In the genomic region with DNA sequence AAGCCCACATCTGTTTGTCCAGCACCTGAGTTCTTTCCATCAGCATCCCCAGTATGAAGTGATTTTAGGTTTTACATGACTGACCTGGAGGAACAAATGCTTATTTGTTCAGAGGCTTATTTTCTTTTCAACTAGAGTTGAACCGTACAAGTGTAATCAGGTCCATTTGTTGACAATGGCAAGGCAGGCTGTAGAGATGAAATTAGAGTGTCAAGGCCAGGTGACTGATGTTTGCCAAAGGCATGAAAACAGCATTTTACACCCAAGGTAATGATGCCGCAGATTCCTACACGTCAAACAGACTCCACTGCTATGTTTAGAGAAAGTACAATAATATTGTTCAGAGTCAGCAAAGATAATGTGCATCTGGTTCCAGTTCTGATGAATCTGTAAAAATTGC, we compare ENCODE assay signal across 1 cellular context.
TF ChIP-seq lines count a peak whose summit lies in the region.

No MANE protein-coding gene starts in this region.

TF ChIP-seq in HepG2, 621 proteins besides CTCF, POLR2A, EP300 and RAD21 (continued from another document and continues in another):
- TF ChIP-seq FOXP1 (IDR thresholded peaks at IDR 0.05) (0 out of 2 replicates have a peak, but pooled peaks have one; percentile 18), FOXP1 (CRISPR knock-in tag; IDR thresholded peaks at IDR 0.05) (peak; percentile 93), AKAP8 (CRISPR knock-in tag; IDR thresholded peaks at IDR 0.05) (no peak), ZSCAN31 (CRISPR knock-in tag; IDR thresholded peaks at IDR 0.05; ENCODE audit: low read depth) (no peak), ZNF607 (CRISPR knock-in tag; IDR thresholded peaks at IDR 0.05; ENCODE audit: borderline replicate concordance) (no peak), PAX8 (CRISPR knock-in tag; IDR thresholded peaks at IDR 0.05; ENCODE audit: borderline replicate concordance) (no peak), MIXL1 (CRISPR knock-in tag; IDR thresholded peaks at IDR 0.05) (peak; percentile 93), HNRNPK (IDR thresholded peaks at IDR 0.05; ENCODE audit: low read depth, low read length, poor library complexity, severe bottlenecking) (no peak), KAT2B (IDR thresholded peaks at IDR 0.05; ENCODE audit: borderline replicate concordance, low read depth, low read length) (no peak), NR2F6 (IDR thresholded peaks at IDR 0.05) (peak; percentile 84), NR2F6 (CRISPR knock-in tag; IDR thresholded peaks at IDR 0.05) (peak; percentile 85), MAF1 (CRISPR knock-in tag; IDR thresholded peaks at IDR 0.05; ENCODE audit: borderline replicate concordance) (no peak), ZNF747 (CRISPR knock-in tag; IDR thresholded peaks at IDR 0.05; ENCODE audit: borderline replicate concordance) (no peak), ZNF101 (CRISPR knock-in tag; IDR thresholded peaks at IDR 0.05; ENCODE audit: borderline replicate concordance, low read depth) (no peak), ZKSCAN8 (CRISPR knock-in tag; IDR thresholded peaks at IDR 0.05; ENCODE audit: borderline replicate concordance) (no peak), ATF1 (CRISPR knock-in tag; IDR thresholded peaks at IDR 0.05) (0 out of 2 replicates have a peak, but pooled peaks have one; percentile 17), PAWR (CRISPR knock-in tag; IDR thresholded peaks at IDR 0.05; ENCODE audit: borderline replicate concordance) (no peak), ZNF567 (CRISPR knock-in tag; IDR thresholded peaks at IDR 0.05; ENCODE audit: borderline replicate concordance) (no peak)
- TF ChIP-seq, protein P1, sequence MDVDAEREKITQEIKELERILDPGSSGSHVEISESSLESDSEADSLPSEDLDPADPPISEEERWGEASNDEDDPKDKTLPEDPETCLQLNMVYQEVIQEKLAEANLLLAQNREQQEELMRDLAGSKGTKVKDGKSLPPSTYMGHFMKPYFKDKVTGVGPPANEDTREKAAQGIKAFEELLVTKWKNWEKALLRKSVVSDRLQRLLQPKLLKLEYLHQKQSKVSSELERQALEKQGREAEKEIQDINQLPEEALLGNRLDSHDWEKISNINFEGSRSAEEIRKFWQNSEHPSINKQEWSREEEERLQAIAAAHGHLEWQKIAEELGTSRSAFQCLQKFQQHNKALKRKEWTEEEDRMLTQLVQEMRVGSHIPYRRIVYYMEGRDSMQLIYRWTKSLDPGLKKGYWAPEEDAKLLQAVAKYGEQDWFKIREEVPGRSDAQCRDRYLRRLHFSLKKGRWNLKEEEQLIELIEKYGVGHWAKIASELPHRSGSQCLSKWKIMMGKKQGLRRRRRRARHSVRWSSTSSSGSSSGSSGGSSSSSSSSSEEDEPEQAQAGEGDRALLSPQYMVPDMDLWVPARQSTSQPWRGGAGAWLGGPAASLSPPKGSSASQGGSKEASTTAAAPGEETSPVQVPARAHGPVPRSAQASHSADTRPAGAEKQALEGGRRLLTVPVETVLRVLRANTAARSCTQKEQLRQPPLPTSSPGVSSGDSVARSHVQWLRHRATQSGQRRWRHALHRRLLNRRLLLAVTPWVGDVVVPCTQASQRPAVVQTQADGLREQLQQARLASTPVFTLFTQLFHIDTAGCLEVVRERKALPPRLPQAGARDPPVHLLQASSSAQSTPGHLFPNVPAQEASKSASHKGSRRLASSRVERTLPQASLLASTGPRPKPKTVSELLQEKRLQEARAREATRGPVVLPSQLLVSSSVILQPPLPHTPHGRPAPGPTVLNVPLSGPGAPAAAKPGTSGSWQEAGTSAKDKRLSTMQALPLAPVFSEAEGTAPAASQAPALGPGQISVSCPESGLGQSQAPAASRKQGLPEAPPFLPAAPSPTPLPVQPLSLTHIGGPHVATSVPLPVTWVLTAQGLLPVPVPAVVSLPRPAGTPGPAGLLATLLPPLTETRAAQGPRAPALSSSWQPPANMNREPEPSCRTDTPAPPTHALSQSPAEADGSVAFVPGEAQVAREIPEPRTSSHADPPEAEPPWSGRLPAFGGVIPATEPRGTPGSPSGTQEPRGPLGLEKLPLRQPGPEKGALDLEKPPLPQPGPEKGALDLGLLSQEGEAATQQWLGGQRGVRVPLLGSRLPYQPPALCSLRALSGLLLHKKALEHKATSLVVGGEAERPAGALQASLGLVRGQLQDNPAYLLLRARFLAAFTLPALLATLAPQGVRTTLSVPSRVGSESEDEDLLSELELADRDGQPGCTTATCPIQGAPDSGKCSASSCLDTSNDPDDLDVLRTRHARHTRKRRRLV (CRISPR knock-in tag; IDR thresholded peaks at IDR 0.05), result no peak
- TF ChIP-seq, protein P2, sequence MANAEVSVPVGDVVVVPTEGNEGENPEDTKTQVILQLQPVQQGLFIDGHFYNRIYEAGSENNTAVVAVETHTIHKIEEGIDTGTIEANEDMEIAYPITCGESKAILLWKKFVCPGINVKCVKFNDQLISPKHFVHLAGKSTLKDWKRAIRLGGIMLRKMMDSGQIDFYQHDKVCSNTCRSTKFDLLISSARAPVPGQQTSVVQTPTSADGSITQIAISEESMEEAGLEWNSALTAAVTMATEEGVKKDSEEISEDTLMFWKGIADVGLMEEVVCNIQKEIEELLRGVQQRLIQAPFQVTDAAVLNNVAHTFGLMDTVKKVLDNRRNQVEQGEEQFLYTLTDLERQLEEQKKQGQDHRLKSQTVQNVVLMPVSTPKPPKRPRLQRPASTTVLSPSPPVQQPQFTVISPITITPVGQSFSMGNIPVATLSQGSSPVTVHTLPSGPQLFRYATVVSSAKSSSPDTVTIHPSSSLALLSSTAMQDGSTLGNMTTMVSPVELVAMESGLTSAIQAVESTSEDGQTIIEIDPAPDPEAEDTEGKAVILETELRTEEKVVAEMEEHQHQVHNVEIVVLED (CRISPR knock-in tag; IDR thresholded peaks at IDR 0.05; ENCODE audit: borderline replicate concordance), result no peak
- TF ChIP-seq, protein P3, sequence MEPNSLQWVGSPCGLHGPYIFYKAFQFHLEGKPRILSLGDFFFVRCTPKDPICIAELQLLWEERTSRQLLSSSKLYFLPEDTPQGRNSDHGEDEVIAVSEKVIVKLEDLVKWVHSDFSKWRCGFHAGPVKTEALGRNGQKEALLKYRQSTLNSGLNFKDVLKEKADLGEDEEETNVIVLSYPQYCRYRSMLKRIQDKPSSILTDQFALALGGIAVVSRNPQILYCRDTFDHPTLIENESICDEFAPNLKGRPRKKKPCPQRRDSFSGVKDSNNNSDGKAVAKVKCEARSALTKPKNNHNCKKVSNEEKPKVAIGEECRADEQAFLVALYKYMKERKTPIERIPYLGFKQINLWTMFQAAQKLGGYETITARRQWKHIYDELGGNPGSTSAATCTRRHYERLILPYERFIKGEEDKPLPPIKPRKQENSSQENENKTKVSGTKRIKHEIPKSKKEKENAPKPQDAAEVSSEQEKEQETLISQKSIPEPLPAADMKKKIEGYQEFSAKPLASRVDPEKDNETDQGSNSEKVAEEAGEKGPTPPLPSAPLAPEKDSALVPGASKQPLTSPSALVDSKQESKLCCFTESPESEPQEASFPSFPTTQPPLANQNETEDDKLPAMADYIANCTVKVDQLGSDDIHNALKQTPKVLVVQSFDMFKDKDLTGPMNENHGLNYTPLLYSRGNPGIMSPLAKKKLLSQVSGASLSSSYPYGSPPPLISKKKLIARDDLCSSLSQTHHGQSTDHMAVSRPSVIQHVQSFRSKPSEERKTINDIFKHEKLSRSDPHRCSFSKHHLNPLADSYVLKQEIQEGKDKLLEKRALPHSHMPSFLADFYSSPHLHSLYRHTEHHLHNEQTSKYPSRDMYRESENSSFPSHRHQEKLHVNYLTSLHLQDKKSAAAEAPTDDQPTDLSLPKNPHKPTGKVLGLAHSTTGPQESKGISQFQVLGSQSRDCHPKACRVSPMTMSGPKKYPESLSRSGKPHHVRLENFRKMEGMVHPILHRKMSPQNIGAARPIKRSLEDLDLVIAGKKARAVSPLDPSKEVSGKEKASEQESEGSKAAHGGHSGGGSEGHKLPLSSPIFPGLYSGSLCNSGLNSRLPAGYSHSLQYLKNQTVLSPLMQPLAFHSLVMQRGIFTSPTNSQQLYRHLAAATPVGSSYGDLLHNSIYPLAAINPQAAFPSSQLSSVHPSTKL (CRISPR knock-in tag; IDR thresholded peaks at IDR 0.05), result peak; percentile 95
- TF ChIP-seq, protein P4, sequence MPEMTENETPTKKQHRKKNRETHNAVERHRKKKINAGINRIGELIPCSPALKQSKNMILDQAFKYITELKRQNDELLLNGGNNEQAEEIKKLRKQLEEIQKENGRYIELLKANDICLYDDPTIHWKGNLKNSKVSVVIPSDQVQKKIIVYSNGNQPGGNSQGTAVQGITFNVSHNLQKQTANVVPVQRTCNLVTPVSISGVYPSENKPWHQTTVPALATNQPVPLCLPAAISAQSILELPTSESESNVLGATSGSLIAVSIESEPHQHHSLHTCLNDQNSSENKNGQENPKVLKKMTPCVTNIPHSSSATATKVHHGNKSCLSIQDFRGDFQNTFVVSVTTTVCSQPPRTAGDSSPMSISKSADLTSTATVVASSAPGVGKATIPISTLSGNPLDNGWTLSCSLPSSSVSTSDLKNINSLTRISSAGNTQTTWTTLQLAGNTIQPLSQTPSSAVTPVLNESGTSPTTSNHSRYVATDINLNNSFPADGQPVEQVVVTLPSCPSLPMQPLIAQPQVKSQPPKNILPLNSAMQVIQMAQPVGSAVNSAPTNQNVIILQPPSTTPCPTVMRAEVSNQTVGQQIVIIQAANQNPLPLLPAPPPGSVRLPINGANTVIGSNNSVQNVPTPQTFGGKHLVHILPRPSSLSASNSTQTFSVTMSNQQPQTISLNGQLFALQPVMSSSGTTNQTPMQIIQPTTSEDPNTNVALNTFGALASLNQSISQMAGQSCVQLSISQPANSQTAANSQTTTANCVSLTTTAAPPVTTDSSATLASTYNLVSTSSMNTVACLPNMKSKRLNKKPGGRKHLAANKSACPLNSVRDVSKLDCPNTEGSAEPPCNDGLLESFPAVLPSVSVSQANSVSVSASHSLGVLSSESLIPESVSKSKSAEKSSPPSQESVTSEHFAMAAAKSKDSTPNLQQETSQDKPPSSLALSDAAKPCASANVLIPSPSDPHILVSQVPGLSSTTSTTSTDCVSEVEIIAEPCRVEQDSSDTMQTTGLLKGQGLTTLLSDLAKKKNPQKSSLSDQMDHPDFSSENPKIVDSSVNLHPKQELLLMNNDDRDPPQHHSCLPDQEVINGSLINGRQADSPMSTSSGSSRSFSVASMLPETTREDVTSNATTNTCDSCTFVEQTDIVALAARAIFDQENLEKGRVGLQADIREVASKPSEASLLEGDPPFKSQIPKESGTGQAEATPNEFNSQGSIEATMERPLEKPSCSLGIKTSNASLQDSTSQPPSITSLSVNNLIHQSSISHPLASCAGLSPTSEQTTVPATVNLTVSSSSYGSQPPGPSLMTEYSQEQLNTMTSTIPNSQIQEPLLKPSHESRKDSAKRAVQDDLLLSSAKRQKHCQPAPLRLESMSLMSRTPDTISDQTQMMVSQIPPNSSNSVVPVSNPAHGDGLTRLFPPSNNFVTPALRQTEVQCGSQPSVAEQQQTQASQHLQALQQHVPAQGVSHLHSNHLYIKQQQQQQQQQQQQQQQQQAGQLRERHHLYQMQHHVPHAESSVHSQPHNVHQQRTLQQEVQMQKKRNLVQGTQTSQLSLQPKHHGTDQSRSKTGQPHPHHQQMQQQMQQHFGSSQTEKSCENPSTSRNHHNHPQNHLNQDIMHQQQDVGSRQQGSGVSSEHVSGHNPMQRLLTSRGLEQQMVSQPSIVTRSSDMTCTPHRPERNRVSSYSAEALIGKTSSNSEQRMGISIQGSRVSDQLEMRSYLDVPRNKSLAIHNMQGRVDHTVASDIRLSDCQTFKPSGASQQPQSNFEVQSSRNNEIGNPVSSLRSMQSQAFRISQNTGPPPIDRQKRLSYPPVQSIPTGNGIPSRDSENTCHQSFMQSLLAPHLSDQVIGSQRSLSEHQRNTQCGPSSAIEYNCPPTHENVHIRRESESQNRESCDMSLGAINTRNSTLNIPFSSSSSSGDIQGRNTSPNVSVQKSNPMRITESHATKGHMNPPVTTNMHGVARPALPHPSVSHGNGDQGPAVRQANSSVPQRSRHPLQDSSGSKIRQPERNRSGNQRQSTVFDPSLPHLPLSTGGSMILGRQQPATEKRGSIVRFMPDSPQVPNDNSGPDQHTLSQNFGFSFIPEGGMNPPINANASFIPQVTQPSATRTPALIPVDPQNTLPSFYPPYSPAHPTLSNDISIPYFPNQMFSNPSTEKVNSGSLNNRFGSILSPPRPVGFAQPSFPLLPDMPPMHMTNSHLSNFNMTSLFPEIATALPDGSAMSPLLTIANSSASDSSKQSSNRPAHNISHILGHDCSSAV (CRISPR knock-in tag; IDR thresholded peaks at IDR 0.05; ENCODE audit: borderline replicate concordance), result no peak
- TF ChIP-seq, protein P5, sequence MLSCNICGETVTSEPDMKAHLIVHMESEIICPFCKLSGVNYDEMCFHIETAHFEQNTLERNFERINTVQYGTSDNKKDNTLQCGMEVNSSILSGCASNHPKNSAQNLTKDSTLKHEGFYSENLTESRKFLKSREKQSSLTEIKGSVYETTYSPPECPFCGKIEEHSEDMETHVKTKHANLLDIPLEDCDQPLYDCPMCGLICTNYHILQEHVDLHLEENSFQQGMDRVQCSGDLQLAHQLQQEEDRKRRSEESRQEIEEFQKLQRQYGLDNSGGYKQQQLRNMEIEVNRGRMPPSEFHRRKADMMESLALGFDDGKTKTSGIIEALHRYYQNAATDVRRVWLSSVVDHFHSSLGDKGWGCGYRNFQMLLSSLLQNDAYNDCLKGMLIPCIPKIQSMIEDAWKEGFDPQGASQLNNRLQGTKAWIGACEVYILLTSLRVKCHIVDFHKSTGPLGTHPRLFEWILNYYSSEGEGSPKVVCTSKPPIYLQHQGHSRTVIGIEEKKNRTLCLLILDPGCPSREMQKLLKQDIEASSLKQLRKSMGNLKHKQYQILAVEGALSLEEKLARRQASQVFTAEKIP (CRISPR knock-in tag; IDR thresholded peaks at IDR 0.05; ENCODE audit: borderline replicate concordance), result no peak
